In the genomic region with DNA sequence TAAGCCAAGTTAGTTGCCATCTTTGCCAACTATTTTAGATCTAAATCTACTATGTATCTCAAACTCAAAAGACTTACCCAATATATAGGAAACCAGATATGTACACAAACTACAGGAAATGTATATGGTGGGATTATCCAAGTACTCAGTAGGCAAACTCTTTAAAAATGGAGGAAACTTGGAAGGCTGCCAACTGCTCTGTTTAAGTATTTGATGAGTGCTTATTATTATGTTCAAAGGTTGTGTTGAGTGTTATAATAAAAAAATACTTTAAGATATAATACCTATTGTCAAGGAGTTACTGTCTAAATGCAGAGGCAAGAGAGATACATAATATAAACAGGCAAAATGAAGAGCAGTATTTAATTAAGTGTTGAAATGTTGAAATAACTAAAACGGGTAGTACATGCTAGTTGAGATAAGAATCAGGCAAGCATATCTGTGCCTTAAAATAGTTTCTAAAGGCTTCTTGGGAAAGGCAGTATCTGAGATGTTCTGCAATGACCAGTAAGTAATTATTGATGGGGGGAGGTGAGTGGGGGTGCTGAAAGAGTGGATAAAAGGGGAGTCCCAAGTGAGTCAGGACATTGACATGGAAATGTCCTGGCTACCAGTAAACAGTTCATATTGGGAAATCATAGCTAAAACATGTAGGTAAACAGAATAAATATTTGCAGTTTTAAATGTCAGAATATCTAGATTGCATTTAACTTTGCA, we compare ENCODE assay signal across 1 cellular context.
TF ChIP-seq lines count a peak whose summit lies in the region.

No MANE protein-coding gene starts in this region.

TF ChIP-seq in GM23338, 12 proteins besides CTCF, POLR2A, EP300 and RAD21 (continued from another document):
- TF ChIP-seq, protein P1, sequence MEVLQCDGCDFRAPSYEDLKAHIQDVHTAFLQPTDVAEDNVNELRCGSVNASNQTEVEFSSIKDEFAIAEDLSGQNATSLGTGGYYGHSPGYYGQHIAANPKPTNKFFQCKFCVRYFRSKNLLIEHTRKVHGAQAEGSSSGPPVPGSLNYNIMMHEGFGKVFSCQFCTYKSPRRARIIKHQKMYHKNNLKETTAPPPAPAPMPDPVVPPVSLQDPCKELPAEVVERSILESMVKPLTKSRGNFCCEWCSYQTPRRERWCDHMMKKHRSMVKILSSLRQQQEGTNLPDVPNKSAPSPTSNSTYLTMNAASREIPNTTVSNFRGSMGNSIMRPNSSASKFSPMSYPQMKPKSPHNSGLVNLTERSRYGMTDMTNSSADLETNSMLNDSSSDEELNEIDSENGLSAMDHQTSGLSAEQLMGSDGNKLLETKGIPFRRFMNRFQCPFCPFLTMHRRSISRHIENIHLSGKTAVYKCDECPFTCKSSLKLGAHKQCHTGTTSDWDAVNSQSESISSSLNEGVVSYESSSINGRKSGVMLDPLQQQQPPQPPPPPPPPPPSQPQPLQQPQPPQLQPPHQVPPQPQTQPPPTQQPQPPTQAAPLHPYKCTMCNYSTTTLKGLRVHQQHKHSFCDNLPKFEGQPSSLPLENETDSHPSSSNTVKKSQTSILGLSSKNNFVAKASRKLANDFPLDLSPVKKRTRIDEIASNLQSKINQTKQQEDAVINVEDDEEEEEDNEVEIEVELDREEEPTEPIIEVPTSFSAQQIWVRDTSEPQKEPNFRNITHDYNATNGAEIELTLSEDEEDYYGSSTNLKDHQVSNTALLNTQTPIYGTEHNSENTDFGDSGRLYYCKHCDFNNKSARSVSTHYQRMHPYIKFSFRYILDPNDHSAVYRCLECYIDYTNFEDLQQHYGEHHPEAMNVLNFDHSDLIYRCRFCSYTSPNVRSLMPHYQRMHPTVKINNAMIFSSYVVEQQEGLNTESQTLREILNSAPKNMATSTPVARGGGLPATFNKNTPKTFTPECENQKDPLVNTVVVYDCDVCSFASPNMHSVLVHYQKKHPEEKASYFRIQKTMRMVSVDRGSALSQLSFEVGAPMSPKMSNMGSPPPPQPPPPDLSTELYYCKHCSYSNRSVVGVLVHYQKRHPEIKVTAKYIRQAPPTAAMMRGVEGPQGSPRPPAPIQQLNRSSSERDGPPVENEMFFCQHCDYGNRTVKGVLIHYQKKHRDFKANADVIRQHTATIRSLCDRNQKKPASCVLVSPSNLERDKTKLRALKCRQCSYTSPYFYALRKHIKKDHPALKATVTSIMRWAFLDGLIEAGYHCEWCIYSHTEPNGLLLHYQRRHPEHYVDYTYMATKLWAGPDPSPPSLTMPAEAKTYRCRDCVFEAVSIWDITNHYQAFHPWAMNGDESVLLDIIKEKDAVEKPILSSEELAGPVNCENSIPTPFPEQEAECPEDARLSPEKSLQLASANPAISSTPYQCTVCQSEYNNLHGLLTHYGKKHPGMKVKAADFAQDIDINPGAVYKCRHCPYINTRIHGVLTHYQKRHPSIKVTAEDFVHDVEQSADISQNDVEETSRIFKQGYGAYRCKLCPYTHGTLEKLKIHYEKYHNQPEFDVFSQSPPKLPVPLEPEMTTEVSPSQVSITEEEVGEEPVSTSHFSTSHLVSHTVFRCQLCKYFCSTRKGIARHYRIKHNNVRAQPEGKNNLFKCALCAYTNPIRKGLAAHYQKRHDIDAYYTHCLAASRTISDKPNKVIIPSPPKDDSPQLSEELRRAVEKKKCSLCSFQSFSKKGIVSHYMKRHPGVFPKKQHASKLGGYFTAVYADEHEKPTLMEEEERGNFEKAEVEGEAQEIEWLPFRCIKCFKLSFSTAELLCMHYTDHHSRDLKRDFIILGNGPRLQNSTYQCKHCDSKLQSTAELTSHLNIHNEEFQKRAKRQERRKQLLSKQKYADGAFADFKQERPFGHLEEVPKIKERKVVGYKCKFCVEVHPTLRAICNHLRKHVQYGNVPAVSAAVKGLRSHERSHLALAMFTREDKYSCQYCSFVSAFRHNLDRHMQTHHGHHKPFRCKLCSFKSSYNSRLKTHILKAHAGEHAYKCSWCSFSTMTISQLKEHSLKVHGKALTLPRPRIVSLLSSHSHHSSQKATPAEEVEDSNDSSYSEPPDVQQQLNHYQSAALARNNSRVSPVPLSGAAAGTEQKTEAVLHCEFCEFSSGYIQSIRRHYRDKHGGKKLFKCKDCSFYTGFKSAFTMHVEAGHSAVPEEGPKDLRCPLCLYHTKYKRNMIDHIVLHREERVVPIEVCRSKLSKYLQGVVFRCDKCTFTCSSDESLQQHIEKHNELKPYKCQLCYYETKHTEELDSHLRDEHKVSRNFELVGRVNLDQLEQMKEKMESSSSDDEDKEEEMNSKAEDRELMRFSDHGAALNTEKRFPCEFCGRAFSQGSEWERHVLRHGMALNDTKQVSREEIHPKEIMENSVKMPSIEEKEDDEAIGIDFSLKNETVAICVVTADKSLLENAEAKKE (CRISPR knock-in tag; IDR thresholded peaks at IDR 0.05): no peak
- TF ChIP-seq, protein P2, sequence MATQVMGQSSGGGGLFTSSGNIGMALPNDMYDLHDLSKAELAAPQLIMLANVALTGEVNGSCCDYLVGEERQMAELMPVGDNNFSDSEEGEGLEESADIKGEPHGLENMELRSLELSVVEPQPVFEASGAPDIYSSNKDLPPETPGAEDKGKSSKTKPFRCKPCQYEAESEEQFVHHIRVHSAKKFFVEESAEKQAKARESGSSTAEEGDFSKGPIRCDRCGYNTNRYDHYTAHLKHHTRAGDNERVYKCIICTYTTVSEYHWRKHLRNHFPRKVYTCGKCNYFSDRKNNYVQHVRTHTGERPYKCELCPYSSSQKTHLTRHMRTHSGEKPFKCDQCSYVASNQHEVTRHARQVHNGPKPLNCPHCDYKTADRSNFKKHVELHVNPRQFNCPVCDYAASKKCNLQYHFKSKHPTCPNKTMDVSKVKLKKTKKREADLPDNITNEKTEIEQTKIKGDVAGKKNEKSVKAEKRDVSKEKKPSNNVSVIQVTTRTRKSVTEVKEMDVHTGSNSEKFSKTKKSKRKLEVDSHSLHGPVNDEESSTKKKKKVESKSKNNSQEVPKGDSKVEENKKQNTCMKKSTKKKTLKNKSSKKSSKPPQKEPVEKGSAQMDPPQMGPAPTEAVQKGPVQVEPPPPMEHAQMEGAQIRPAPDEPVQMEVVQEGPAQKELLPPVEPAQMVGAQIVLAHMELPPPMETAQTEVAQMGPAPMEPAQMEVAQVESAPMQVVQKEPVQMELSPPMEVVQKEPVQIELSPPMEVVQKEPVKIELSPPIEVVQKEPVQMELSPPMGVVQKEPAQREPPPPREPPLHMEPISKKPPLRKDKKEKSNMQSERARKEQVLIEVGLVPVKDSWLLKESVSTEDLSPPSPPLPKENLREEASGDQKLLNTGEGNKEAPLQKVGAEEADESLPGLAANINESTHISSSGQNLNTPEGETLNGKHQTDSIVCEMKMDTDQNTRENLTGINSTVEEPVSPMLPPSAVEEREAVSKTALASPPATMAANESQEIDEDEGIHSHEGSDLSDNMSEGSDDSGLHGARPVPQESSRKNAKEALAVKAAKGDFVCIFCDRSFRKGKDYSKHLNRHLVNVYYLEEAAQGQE (IDR thresholded peaks at IDR 0.05; ENCODE audit: unreplicated experiment): no peak
